18 cellular contexts compared by ENCODE assay signal in the genomic region with DNA sequence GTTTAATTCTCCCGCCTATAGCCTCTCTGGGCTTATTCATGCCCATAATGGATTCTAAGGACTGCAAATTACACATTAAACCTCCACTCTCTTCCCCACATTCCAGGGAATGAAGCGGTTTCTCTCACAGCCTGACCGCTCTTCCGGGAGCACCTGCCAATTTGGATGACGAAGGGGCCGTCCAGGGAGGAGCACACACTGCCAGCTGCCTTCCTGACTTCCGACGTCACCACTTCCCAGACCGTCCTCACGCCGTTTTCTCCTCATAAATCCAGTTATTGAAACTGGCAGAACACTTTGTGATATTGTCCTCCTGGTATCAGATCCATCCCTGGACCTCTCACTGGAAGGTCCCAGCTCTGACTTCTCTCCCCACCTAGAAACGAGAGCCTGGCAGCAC.
DNase-seq lines count a peak whose midpoint lies in the region; ATAC-seq, FAIRE-seq and TF ChIP-seq lines count a peak whose summit lies in the region.
"Had no signal": no experiment of that assay in that cellular context is flagged by ENCODE, and none has a peak within 500 bp of the region (broad histone marks: within the 10 kb centered on the region; RNA-seq: fewer than 3 reads in every experiment).

No MANE protein-coding gene starts in this region.

- WGBS in thyroid gland, 2 donors = 80 to 81% methylated on average over 12 of the region's 12 CpGs

- H3K9me3 Mint-ChIP-seq in astrocyte (ENCODE audit: unreplicated experiment) = peaks cover 6% of the 10 kb centered on the region
- H3K9me3 Mint-ChIP-seq: activated naive CD8-positive, alpha-beta T cell treated with anti-CD3 and anti-CD28 coated beads, Interleukin-2, amount 50 U/mL, for 24 hours had no signal

- no peak overlapping the region for H3K27ac ChIP-seq in astrocyte (ENCODE audit: low read depth, low read length)
- H3K27ac ChIP-seq in left lung = no peak overlapping the region
- no peak overlapping the region for H3K27ac ChIP-seq in thyroid gland
- H3K27ac ChIP-seq: tibial nerve had no signal

- H3K27me3 ChIP-seq in astrocyte (ENCODE audit: insufficient read depth, low read length) (peaks cover 6% of the 10 kb centered on the region), left lung (no peaks in the 10 kb centered on the region), thyroid gland (no peaks in the 10 kb centered on the region)
- H3K27me3 ChIP-seq: tibial nerve had no signal

- no peak overlapping the region for H3K9ac ChIP-seq in astrocyte (ENCODE audit: low read length)

- H3K79me2 ChIP-seq in astrocyte (ENCODE audit: insufficient read depth, low read length) = no peaks in the 10 kb centered on the region

- intact Hi-C loops in left lung (cut with DNase I) = no loop called here
- intact Hi-C loops in thyroid gland (cut with DNase I) = no loop called here

- H3K4me1 ChIP-seq in astrocyte (ENCODE audit: insufficient read depth, low read length) (peaks cover 8% of the 10 kb centered on the region), left lung (no peaks in the 10 kb centered on the region), thyroid gland (no peaks in the 10 kb centered on the region)

- peaks cover 8% of the 10 kb centered on the region for H3K4me1 Mint-ChIP-seq in astrocyte (ENCODE audit: low read depth, unreplicated experiment)
- H3K4me1 Mint-ChIP-seq: activated naive CD8-positive, alpha-beta T cell treated with anti-CD3 and anti-CD28 coated beads, Interleukin-2, amount 50 U/mL, for 24 hours had no signal

- H2AFZ ChIP-seq in astrocyte (ENCODE audit: low read depth, low read length) = no peak overlapping the region

- TF ChIP-seq POLR2A in thyroid gland (IDR thresholded peaks at IDR 0.05) = no peak

- no peaks in the 10 kb centered on the region for H4K20me1 ChIP-seq in astrocyte (ENCODE audit: insufficient read depth, low read length)

- no peak overlapping the region for H3K27ac Mint-ChIP-seq in astrocyte (ENCODE audit: unreplicated experiment)
- H3K27ac Mint-ChIP-seq: activated naive CD8-positive, alpha-beta T cell treated with anti-CD3 and anti-CD28 coated beads, Interleukin-2, amount 50 U/mL, for 24 hours had no signal

- no peak overlapping the region for H3K4me2 ChIP-seq in astrocyte (ENCODE audit: low read length)

- ATAC-seq in left lung = peak; percentile 57
- ATAC-seq in GM18870 (IDR thresholded peaks at IDR 0.05; ENCODE audit: unreplicated experiment) = no peak
- ATAC-seq: activated naive CD8-positive, alpha-beta T cell treated with anti-CD3 and anti-CD28 coated beads, Interleukin-2, amount 50 U/mL, for 24 hours; Panc1 had no signal

- DNase-seq in ACHN = peak; percentile 86
- peak; percentile 90 for DNase-seq in LNCaP clone FGC (ENCODE audit: low read depth)
- peak; percentile 53 for DNase-seq in astrocyte (ENCODE audit: low read depth)
- no peak for DNase-seq in left lung
- DNase-seq in AML-193 (lab: John Stamatoyannopoulos, UW) = no peak
- DNase-seq in activated CD4-positive, alpha-beta T cell treated with anti-CD3 and anti-CD28 coated beads, Interleukin-2, amount 50 U/mL, for 1 hour = no peak
- no peak for DNase-seq in thyroid gland
- DNase-seq: activated naive CD8-positive, alpha-beta T cell treated with anti-CD3 and anti-CD28 coated beads, Interleukin-2, amount 50 U/mL, for 24 hours; activated T-cell treated with anti-CD3 and anti-CD28 coated beads, Interleukin-2, amount 50 U/mL, for 1 hour; COR-L47; GDM1; head of caudate nucleus; Kasumi-1; NCI-H1694; NCI-H526 treated with DMSO at 0.1 percent for 48 hours had no signal

- no peak for FAIRE-seq in astrocyte (lab: Jason Lieb, UNC)

- H3K36me3 Mint-ChIP-seq in astrocyte (ENCODE audit: low read depth, unreplicated experiment) = peaks cover 2% of the 10 kb centered on the region

- no peak overlapping the region for H3K4me3 ChIP-seq in LNCaP clone FGC (ENCODE audit: low read depth, low read length)
- H3K4me3 ChIP-seq in astrocyte (ENCODE audit: insufficient read depth, low read depth, low read length) = no peak overlapping the region
- no peak overlapping the region for H3K4me3 ChIP-seq in left lung
- no peak overlapping the region for H3K4me3 ChIP-seq in thyroid gland (replicated peaks in 1 of 3)
- H3K4me3 ChIP-seq: tibial nerve had no signal

- no peak overlapping the region for H3K4me3 Mint-ChIP-seq in astrocyte (ENCODE audit: unreplicated experiment)
- H3K4me3 Mint-ChIP-seq: activated naive CD8-positive, alpha-beta T cell treated with anti-CD3 and anti-CD28 coated beads, Interleukin-2, amount 50 U/mL, for 24 hours had no signal

- H3K9me3 ChIP-seq in astrocyte (ENCODE audit: insufficient read depth, low read depth, low read length) (no peaks in the 10 kb centered on the region), left lung (no peaks in the 10 kb centered on the region), thyroid gland (no peaks in the 10 kb centered on the region)
- H3K9me3 ChIP-seq: tibial nerve had no signal

- H3K36me3 ChIP-seq in astrocyte (ENCODE audit: insufficient read depth, low read length) = no peaks in the 10 kb centered on the region
- no peaks in the 10 kb centered on the region for H3K36me3 ChIP-seq in left lung
- no peaks in the 10 kb centered on the region for H3K36me3 ChIP-seq in thyroid gland
- H3K36me3 ChIP-seq: tibial nerve had no signal

- TF ChIP-seq CTCF in LNCaP clone FGC (IDR thresholded peaks at IDR 0.05; ENCODE audit: control insufficient read depth, extremely low read depth, insufficient read depth) (no peak), astrocyte (IDR thresholded peaks at IDR 0.05; ENCODE audit: insufficient read depth, low read depth, low read length) (no peak), left lung (IDR thresholded peaks at IDR 0.05) (no peak), thyroid gland (IDR thresholded peaks at IDR 0.05) (no peak)

- peaks cover 23% of the 10 kb centered on the region for H3K27me3 Mint-ChIP-seq in astrocyte (ENCODE audit: low read depth, unreplicated experiment)

- in situ Hi-C loops in ACHN (cut with HindIII; ENCODE audit: low pct_ligation_motif_present, low pct_unique_long_range_greater_than_20kb, low sequenced_read_pairs) = no loop called here

Comparison
In these comparisons a context has a peak if more than half of its experiments do, and no peak if none do; other contexts are left out.
1. DNase-seq: peak in ACHN (single experiment), LNCaP clone FGC (single experiment) and astrocyte (single experiment); none in left lung (0 of 2), AML-193 (0 of 2), activated CD4-positive, alpha-beta T cell treated with anti-CD3 and anti-CD28 coated beads, Interleukin-2, amount 50 U/mL, for 1 hour (single experiment) and thyroid gland (0 of 2).